20 cellular contexts compared by ENCODE assay signal in the genomic region with DNA sequence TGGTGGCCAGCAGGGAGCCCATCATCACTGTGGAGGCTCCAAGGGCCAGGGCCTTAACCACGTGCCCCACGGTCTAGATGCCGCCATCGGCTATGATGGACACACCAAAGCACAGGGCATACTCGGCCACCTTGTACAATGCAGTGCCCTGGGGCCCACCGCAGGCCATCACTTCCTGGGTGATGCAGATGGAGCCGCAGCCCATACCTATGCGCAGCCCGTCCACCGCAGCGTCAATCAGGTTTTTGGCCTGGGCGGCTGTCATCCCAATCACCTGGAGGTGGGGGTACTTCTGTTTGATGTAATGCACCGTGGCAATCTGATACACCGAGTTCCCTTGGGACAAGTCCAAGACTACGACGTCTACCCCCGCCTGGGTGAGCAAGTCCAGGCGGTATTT.
A peak's percentile ranks its signal among the peaks of the same experiment; 100 is the strongest.
DNase-seq lines count a peak whose midpoint lies in the region; ATAC-seq, FAIRE-seq and TF ChIP-seq lines count a peak whose summit lies in the region.
"Had no signal": no experiment of that assay in that cellular context is flagged by ENCODE, and none has a peak within 500 bp of the region (broad histone marks: within the 10 kb centered on the region; RNA-seq: fewer than 3 reads in every experiment).

No MANE protein-coding gene starts in this region.

- no peak overlapping the region for H3K27ac Mint-ChIP-seq in Calu3 (ENCODE audit: unreplicated experiment)
- H3K27ac Mint-ChIP-seq: CD4-positive, CD25-positive, alpha-beta regulatory T cell; H9 had no signal

- no peaks in the 10 kb centered on the region for H3K27me3 Mint-ChIP-seq in Calu3 (ENCODE audit: unreplicated experiment)
- H3K27me3 Mint-ChIP-seq: CD4-positive, CD25-positive, alpha-beta regulatory T cell had no signal

- H3K4me3 Mint-ChIP-seq in Calu3 (ENCODE audit: low read depth, unreplicated experiment): peak overlapping the region; percentile 71
- H3K4me3 Mint-ChIP-seq: CD4-positive, CD25-positive, alpha-beta regulatory T cell; H9 had no signal

- H3K4me2 ChIP-seq in K562 (ENCODE audit: insufficient read depth, low read length): peak overlapping the region; percentile 88; the same call in 1 of the 2 replicates

- peak overlapping the region; percentile 99 for H2AFZ ChIP-seq in K562 (ENCODE audit: low read depth, low read length)

- H3K9me3 Mint-ChIP-seq in Calu3 (ENCODE audit: low read depth, unreplicated experiment): no peaks in the 10 kb centered on the region
- H3K9me3 Mint-ChIP-seq: H9 had no signal

- H3K79me2 ChIP-seq in K562 (ENCODE audit: control insufficient read depth, insufficient read depth, low read length): peaks cover 15% of the 10 kb centered on the region

- in situ Hi-C loops in K562 (cut with MboI): no loop called here

- TF ChIP-seq POLR2A in K562 (conservative IDR thresholded peaks at IDR 0.05): no peak

- CTCF ChIA-PET in Calu3 (lab: Charles Lee): no interaction called here
- CTCF ChIA-PET in K562 (lab: Yijun Ruan, JAX; ENCODE audit: low intra/inter-chr PET ratio): no interaction called here

- intact Hi-C loops in Calu3 (cut with micrococcal nuclease; ENCODE audit: unreplicated experiment): no loop called here
- intact Hi-C loops in K562 (cut with micrococcal nuclease): loop anchor here (5.0 kb wide), 1 partner anchor 90 kb away; no protein-coding TSS in a partner anchor
- intact Hi-C loops in kidney (cut with DNase I): no loop called here
- intact Hi-C loops in upper lobe of right lung (cut with DNase I): no loop called here

- no peaks in the 10 kb centered on the region for H3K36me3 ChIP-seq in K562 (ENCODE audit: control insufficient read depth, insufficient read depth, low read length)
- no peaks in the 10 kb centered on the region for H3K36me3 ChIP-seq in kidney (ENCODE audit: control insufficient read depth in 1 of 2, insufficient read depth in 2 of 2, low read length in 2 of 2)
- H3K36me3 ChIP-seq in upper lobe of right lung: no peaks in the 10 kb centered on the region
- H3K36me3 ChIP-seq: BE2C had no signal

- peaks cover 22% of the 10 kb centered on the region for H3K36me3 Mint-ChIP-seq in Calu3 (ENCODE audit: insufficient read depth, unreplicated experiment)
- H3K36me3 Mint-ChIP-seq: CD4-positive, CD25-positive, alpha-beta regulatory T cell had no signal

- peaks cover 8% of the 10 kb centered on the region for H3K4me1 Mint-ChIP-seq in Calu3 (ENCODE audit: low read depth, unreplicated experiment)
- H3K4me1 Mint-ChIP-seq: CD4-positive, CD25-positive, alpha-beta regulatory T cell; H9 had no signal

- FAIRE-seq in K562 (lab: Jason Lieb, UNC): no peak
- no peak for FAIRE-seq in kidney (lab: Jason Lieb, UNC)
- FAIRE-seq: A204.1, GM12892, GM18507, H1, HTR-8/SVneo had no signal

- no peaks in the 10 kb centered on the region for H3K9me1 ChIP-seq in K562 (ENCODE audit: control insufficient read depth, insufficient read depth, low read length)

- H3K4me1 ChIP-seq in K562 (replicated peaks in 1 of 2; ENCODE audit: control insufficient read depth in 2 of 2, insufficient read depth in 2 of 2, low read length in 2 of 2) (peaks cover 2 to 6% of the 10 kb centered on the region in 2 experiments; a peak in 2 of 5 replicates), kidney (ENCODE audit: control insufficient read depth in 1 of 2, insufficient read depth in 1 of 2, low read depth in 1 of 2, low read length in 2 of 2) (no peaks in the 10 kb centered on the region), upper lobe of right lung (no peaks in the 10 kb centered on the region)
- H3K4me1 ChIP-seq: BE2C, Caco-2 had no signal

- no peak for TF ChIP-seq EP300 in K562 (IDR thresholded peaks at IDR 0.05; ENCODE audit: low read length)

- TF ChIP-seq CTCF in Calu3 (IDR thresholded peaks at IDR 0.05; ENCODE audit: unreplicated experiment) (no peak), K562 (IDR thresholded peaks at IDR 0.05 in 2 of 3, conservative IDR thresholded peaks at IDR 0.05 in 1 of 3; ENCODE audit: insufficient read depth in 2 of 3, low read depth in 1 of 3, low read length in 3 of 3) (no peak), kidney (IDR thresholded peaks at IDR 0.05; ENCODE audit: borderline replicate concordance, extremely low read depth, insufficient read depth) (no peak), upper lobe of right lung (IDR thresholded peaks at IDR 0.05) (no peak)

- 76% methylated on average over 18 of the region's 18 CpGs for WGBS in K562 (ENCODE audit: insufficient coverage, low coverage, missing lambda C conversion rate)

- no peak overlapping the region for H3K4me3 ChIP-seq in K562
- no peak overlapping the region for H3K4me3 ChIP-seq in kidney (ENCODE audit: low read length in 2 of 2)
- H3K4me3 ChIP-seq in upper lobe of right lung: no peak overlapping the region

- H3K9ac ChIP-seq in K562 (ENCODE audit: insufficient read depth in 1 of 2, low read depth in 2 of 2, low read length in 2 of 2) (no peak overlapping the region), kidney (ENCODE audit: low read length in 2 of 2) (no peak overlapping the region)

- POLR2A ChIA-PET in K562 (lab: Yijun Ruan, JAX): no interaction called here

- ATAC-seq in K562 (no peak), upper lobe of right lung (peak; percentile 12), GM21723 (IDR thresholded peaks at IDR 0.05; ENCODE audit: unreplicated experiment) (no peak)

- DNase-seq in Calu3: no peak
- no peak for DNase-seq in K562 (ENCODE audit: extremely low read depth in 1 of 4, low spot score in 3 of 4)
- DNase-seq in kidney: peak; percentile 65
- no peak for DNase-seq in upper lobe of right lung
- no peak for DNase-seq in NCI-H2081 treated with DMSO at 0.1 percent for 48 hours (lab: John Stamatoyannopoulos, UW)
- DNase-seq: ACHN; BE2C; C1 segment of cervical spinal cord; Caco-2; CD4-positive, CD25-positive, alpha-beta regulatory T cell; DMS153; DMS79; H9; IMR-90 had no signal

- BruUV-seq in Calu3 (replicated peaks; lab: Mats Ljungman, UMichigan): no TSS peak
- no TSS peak for BruUV-seq in K562 (replicated peaks; lab: Mats Ljungman, UMichigan)

- no peak for TF ChIP-seq RAD21 in K562 (CRISPR knock-in tag; conservative IDR thresholded peaks at IDR 0.05 in 1 of 2, IDR thresholded peaks at IDR 0.05 in 1 of 2)

- no peaks in the 10 kb centered on the region for H4K20me1 ChIP-seq in K562 (replicated peaks; ENCODE audit: control insufficient read depth, insufficient read depth, low read length)

- H3K9me3 ChIP-seq in K562 (replicated peaks; ENCODE audit: control insufficient read depth, insufficient read depth, low read depth, low read length) (peaks cover 7% of the 10 kb centered on the region), kidney (ENCODE audit: control insufficient read depth in 1 of 2, low read length in 2 of 2) (no peaks in the 10 kb centered on the region), upper lobe of right lung (no peaks in the 10 kb centered on the region)
- H3K9me3 ChIP-seq: BE2C, Caco-2 had no signal

- H3K27ac ChIP-seq in K562 (ENCODE audit: extremely low read depth, low read depth, low read length) (no peak overlapping the region; the same call in 2 of the 3 replicates), kidney (ENCODE audit: low read depth in 2 of 2, low read length in 2 of 2) (no peak overlapping the region), upper lobe of right lung (no peak overlapping the region)

- H3K27me3 ChIP-seq in K562 (ENCODE audit: control insufficient read depth in 2 of 2, insufficient read depth in 2 of 2, low read length in 2 of 2) (no peaks in the 10 kb centered on the region), upper lobe of right lung (no peaks in the 10 kb centered on the region)
- H3K27me3 ChIP-seq: BE2C had no signal

TF ChIP-seq in K562, 482 proteins besides CTCF, POLR2A, EP300 and RAD21:
- TF ChIP-seq MAFK (IDR thresholded peaks at IDR 0.05; ENCODE audit: low read length) (no peak), ZNF324 (CRISPR knock-in tag; IDR thresholded peaks at IDR 0.05) (no peak), CGGBP1 (CRISPR knock-in tag; IDR thresholded peaks at IDR 0.05) (no peak), MXD1 (CRISPR knock-in tag; IDR thresholded peaks at IDR 0.05; ENCODE audit: borderline replicate concordance, poor library complexity, severe bottlenecking) (no peak), FOXK1 (CRISPR knock-in tag; IDR thresholded peaks at IDR 0.05; ENCODE audit: borderline replicate concordance) (no peak), POLR3A (IDR thresholded peaks at IDR 0.05; ENCODE audit: borderline replicate concordance, extremely low read depth, insufficient read depth, insufficient read length) (no peak), ZNF197 (CRISPR knock-in tag; IDR thresholded peaks at IDR 0.05; ENCODE audit: low read depth) (no peak), ILF3 (IDR thresholded peaks at IDR 0.05; ENCODE audit: borderline replicate concordance) (no peak), MYC (IDR thresholded peaks at IDR 0.05; ENCODE audit: low read depth, low read length) (no peak), MYC (CRISPR knock-in tag; IDR thresholded peaks at IDR 0.05; ENCODE audit: borderline replicate concordance, low read depth) (no peak), CSDE1 (IDR thresholded peaks at IDR 0.05) (no peak), ELF4 (CRISPR knock-in tag; IDR thresholded peaks at IDR 0.05) (no peak), CCNT2 (IDR thresholded peaks at IDR 0.05; ENCODE audit: borderline replicate concordance, extremely low read depth, insufficient read length, low read depth, low read length) (no peak)
- TF ChIP-seq, protein P1, sequence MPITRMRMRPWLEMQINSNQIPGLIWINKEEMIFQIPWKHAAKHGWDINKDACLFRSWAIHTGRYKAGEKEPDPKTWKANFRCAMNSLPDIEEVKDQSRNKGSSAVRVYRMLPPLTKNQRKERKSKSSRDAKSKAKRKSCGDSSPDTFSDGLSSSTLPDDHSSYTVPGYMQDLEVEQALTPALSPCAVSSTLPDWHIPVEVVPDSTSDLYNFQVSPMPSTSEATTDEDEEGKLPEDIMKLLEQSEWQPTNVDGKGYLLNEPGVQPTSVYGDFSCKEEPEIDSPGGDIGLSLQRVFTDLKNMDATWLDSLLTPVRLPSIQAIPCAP (CRISPR knock-in tag; IDR thresholded peaks at IDR 0.05; ENCODE audit: borderline replicate concordance): no peak
